In genomic region chr10:116888380-116889055, GRCh38 we compare ENCODE assay signal across 9 cellular contexts. TPM values are rescaled to one million over a fixed set of nuclear protein-coding genes. Genes with fewer than 3 reads are reported as not detected.
DNase-seq lines count a peak whose midpoint lies in the region; ATAC-seq and TF ChIP-seq lines count a peak whose summit lies in the region.
"Had no signal": no experiment of that assay in that cellular context is flagged by ENCODE, and none has a peak within 500 bp of the region (broad histone marks: within the 10 kb centered on the region; RNA-seq: fewer than 3 reads in every experiment).

No MANE protein-coding gene starts in this region.

- DNase-seq in BJ (ENCODE audit: low read depth) (peak; percentile 40), NCI-H460 (ENCODE audit: extremely low read depth, low read depth) (peak; percentile 59), fibroblast of lung (ENCODE audit: low read depth in 2 of 2) (peak; percentile 72 to 90), non-pigmented ciliary epithelial cell (ENCODE audit: low read depth) (peak; percentile 52), NCI-H2029 (lab: John Stamatoyannopoulos, UW) (no peak), smooth muscle cell (lab: John Stamatoyannopoulos, UW; ENCODE audit: unreplicated experiment) (no peak), NCI-H187 treated with DMSO at 0.1 percent for 48 hours (lab: John Stamatoyannopoulos, UW) (no peak)
- DNase-seq: stimulated activated CD4-positive, alpha-beta T cell treated with anti-CD3 and anti-CD28 coated beads, Interleukin-4, amount 100 ng/mL, for 1 hour had no signal

- WGBS in smooth muscle cell (ENCODE audit: low lambda C conversion rate), result 37% methylated on average over 7 of the region's 7 CpGs

- H3K27me3 ChIP-seq in BJ (ENCODE audit: control insufficient read depth, insufficient read depth, low read length) (no peaks in the 10 kb centered on the region), fibroblast of lung (ENCODE audit: control insufficient read depth, insufficient read depth, low read length) (peaks cover 3% of the 10 kb centered on the region), smooth muscle cell (ENCODE audit: low read depth) (no peaks in the 10 kb centered on the region)

- H4K20me1 ChIP-seq in fibroblast of lung (ENCODE audit: control insufficient read depth, extremely low read depth, insufficient read depth, low read length) (no peaks in the 10 kb centered on the region), smooth muscle cell (ENCODE audit: low read depth) (no peaks in the 10 kb centered on the region)

- H3K27ac ChIP-seq in fibroblast of lung (ENCODE audit: insufficient read depth, low read length), result no peak overlapping the region
- no peak overlapping the region for H3K27ac ChIP-seq in smooth muscle cell (ENCODE audit: low read depth)

- H3K79me2 ChIP-seq in fibroblast of lung (ENCODE audit: control insufficient read depth, insufficient read depth, low read length), result no peaks in the 10 kb centered on the region
- H3K79me2 ChIP-seq in smooth muscle cell (ENCODE audit: low read depth), result no peaks in the 10 kb centered on the region

- TF ChIP-seq CTCF in BJ (IDR thresholded peaks at IDR 0.05; ENCODE audit: insufficient read depth, low read depth, low read length) (no peak), fibroblast of lung (conservative IDR thresholded peaks at IDR 0.05 in 1 of 2, IDR thresholded peaks at IDR 0.05 in 1 of 2; ENCODE audit: low read depth in 1 of 2, low read length in 2 of 2) (no peak), smooth muscle cell (IDR thresholded peaks at IDR 0.05; ENCODE audit: borderline replicate concordance, insufficient read depth, poor library complexity, severe bottlenecking) (no peak)

- H3F3A ChIP-seq in smooth muscle cell (ENCODE audit: low read depth), result no peaks in the 10 kb centered on the region

- POLR2A ChIA-PET in BJ (lab: Charles Lee), result no interaction called here

- H3K9me3 ChIP-seq in fibroblast of lung (ENCODE audit: control insufficient read depth, insufficient read depth, low read depth, low read length) (no peaks in the 10 kb centered on the region), smooth muscle cell (replicated peaks; ENCODE audit: low read depth) (no peaks in the 10 kb centered on the region)

- no peak for ATAC-seq in HG02759 (IDR thresholded peaks at IDR 0.05; ENCODE audit: unreplicated experiment)

- H2AFZ ChIP-seq in fibroblast of lung (ENCODE audit: low read length), result no peak overlapping the region
- H2AFZ ChIP-seq in smooth muscle cell (ENCODE audit: low read depth), result no peak overlapping the region

- H3K9ac ChIP-seq in fibroblast of lung (ENCODE audit: insufficient read depth, low read length) (no peak overlapping the region), smooth muscle cell (ENCODE audit: low read depth) (no peak overlapping the region)

- H3K4me3 ChIP-seq in BJ (ENCODE audit: low read depth, low read length) (no peak overlapping the region), fibroblast of lung (replicated peaks in 1 of 4; ENCODE audit: control extremely low read depth in 1 of 4, insufficient read depth in 1 of 4, low read depth in 3 of 4, low read length in 4 of 4) (no peak overlapping the region), smooth muscle cell (no peak overlapping the region)

- CTCF ChIA-PET in BJ (lab: Yijun Ruan, JAX), result interaction anchor here (0.6 to 0.9 kb wide), 3 partner anchors 271 to 286 kb away, joined by 3 to 6 read pairs (median 3); no protein-coding TSS in a partner anchor

- H3K4me1 ChIP-seq in fibroblast of lung (ENCODE audit: control insufficient read depth, extremely low read depth, insufficient read depth, low read length) (peaks cover 5% of the 10 kb centered on the region), smooth muscle cell (ENCODE audit: low read depth) (peaks cover 6% of the 10 kb centered on the region)

- H3K4me2 ChIP-seq in fibroblast of lung (ENCODE audit: extremely low read depth, insufficient read depth, low read length) (peak overlapping the region; percentile 59), smooth muscle cell (no peak overlapping the region)

- H3K36me3 ChIP-seq in BJ (ENCODE audit: control insufficient read depth, insufficient read depth, low read length), result no peaks in the 10 kb centered on the region
- no peaks in the 10 kb centered on the region for H3K36me3 ChIP-seq in fibroblast of lung (ENCODE audit: control insufficient read depth, insufficient read depth, low read length)
- no peaks in the 10 kb centered on the region for H3K36me3 ChIP-seq in smooth muscle cell (ENCODE audit: low read depth)

RNA-seq across cellular contexts. Expression of gene ENO4, which starts 39.2 kb away (rescaled TPM):
- polyA plus RNA-seq in BJ (2011; rRNA removed) (0.28 and 0.29 TPM in 2 replicates), fibroblast of lung (0.05 and 0.18 TPM in 2 replicates), smooth muscle cell (1.1 and 1.3 TPM in 2 replicates)
- 0.36 and 0.38 TPM in 2 replicates for polyA minus RNA-seq in BJ (2011; rRNA and poly(A)+ RNA removed)
- 0.52 TPM in 2 replicates for total RNA-seq in NCI-H460 (2014; rRNA removed; shearing (Covaris generic))
- polyA plus RNA-seq in NCI-H460 (2014; cell fraction: nucleus; rRNA removed), result not detected in 2 replicates
- total RNA-seq in fibroblast of lung (under 0.01 and 0.66 TPM in 2 replicates), smooth muscle cell (0.54 and 0.67 TPM in 2 replicates)
- 0.21 and 0.27 TPM in 2 replicates for polyA plus RNA-seq in fibroblast of lung (2012)
- not detected in 2 replicates for polyA minus RNA-seq in fibroblast of lung (ENCODE audit: low replicate concordance)

Comparison
In these comparisons a context has a peak if more than half of its experiments do, and no peak if none do; other contexts are left out.
1. DNase-seq: peak in BJ (single experiment), NCI-H460 (single experiment), fibroblast of lung (2 of 2) and non-pigmented ciliary epithelial cell (single experiment); none in NCI-H2029 (single experiment), smooth muscle cell (single experiment) and NCI-H187 treated with DMSO at 0.1 percent for 48 hours (single experiment).